In genomic region chr3:179321585-179322322, GRCh38 we compare ENCODE assay signal across 7 cellular contexts. TPM values are rescaled to one million over a fixed set of nuclear protein-coding genes. Genes with fewer than 3 reads are reported as not detected.
DNase-seq lines count a peak whose midpoint lies in the region; ATAC-seq and TF ChIP-seq lines count a peak whose summit lies in the region.

No MANE protein-coding gene starts in this region.

- ATAC-seq in GM21423 (IDR thresholded peaks at IDR 0.05; ENCODE audit: unreplicated experiment): no peak

- peaks cover 46% of the 10 kb centered on the region for H3K79me2 ChIP-seq in DOHH2 (ENCODE audit: control insufficient read depth, low read length)

- intact Hi-C loops in dorsolateral prefrontal cortex (cut with DNase I): loop anchor here (1.0 to 10.0 kb wide), 7 partner anchors 173 to 887 kb away; partner anchors contain the start of genes PIK3CA (in 2 of the 2), ZMAT3 (in 2 of the 2) and ACTL6A (in 1 of the 2)
- intact Hi-C loops in lower leg skin (cut with DNase I; ENCODE audit: low total_unique reads): no loop called here

- TF ChIP-seq POLR2A in lower leg skin (IDR thresholded peaks at IDR 0.05): no peak

- TF ChIP-seq CTCF in DOHH2 (IDR thresholded peaks at IDR 0.05; ENCODE audit: low read depth, low read length, poor library complexity, severe bottlenecking) (peak; percentile 54), dorsolateral prefrontal cortex (IDR thresholded peaks at IDR 0.05 in 54 of 56, conservative IDR thresholded peaks at IDR 0.05 in 2 of 56; ENCODE audit: low read depth in 1 of 56, partially characterized antibody in 56 of 56) (peak; percentile 35 to 75 (median 60)), lower leg skin (IDR thresholded peaks at IDR 0.05) (no peak)

- WGBS in lower leg skin, 2 donors: 26 to 29% methylated on average over 12 of the region's 12 CpGs

- DNase-seq in SHP77 (lab: John Stamatoyannopoulos, UW): peak; percentile 33 to 37
- DNase-seq in dorsolateral prefrontal cortex: peak in 7 of 10 donors; percentile 11 to 74 (median 48)
- DNase-seq in lower leg skin (ENCODE audit: low spot score in 2 of 2): no peak

- H3K4me3 ChIP-seq in DOHH2 (ENCODE audit: low read length) (peak overlapping the region; percentile 85), HUES48 (ENCODE audit: low read depth, low read length) (peak overlapping the region; percentile 98), dorsolateral prefrontal cortex (peak overlapping the region; percentile 63 to 98 (median 89)), muscle layer of duodenum (ENCODE audit: low read depth in 1 of 2, low read length in 2 of 2) (peak overlapping the region; percentile 83 to 90), lower leg skin (ENCODE audit: low read depth, poor library complexity, severe bottlenecking) (no peak overlapping the region)

- peaks cover 4% of the 10 kb centered on the region; the same call in 1 of the 2 replicates for H4K20me1 ChIP-seq in DOHH2 (ENCODE audit: control insufficient read depth, insufficient read depth, low read depth, low read length)

- H3K36me3 ChIP-seq in DOHH2 (ENCODE audit: control insufficient read depth, low read length) (peaks cover 37% of the 10 kb centered on the region), HUES48 (ENCODE audit: control insufficient read depth, insufficient read depth, low read length) (peaks cover 11% of the 10 kb centered on the region), muscle layer of duodenum (ENCODE audit: control insufficient read depth in 1 of 2, insufficient read depth in 2 of 2, low read length in 2 of 2) (peaks cover 0 to 3% of the 10 kb centered on the region in 2 donors)

- H3K4me2 ChIP-seq in DOHH2 (ENCODE audit: low read length): peak overlapping the region; percentile 83

- no peaks in the 10 kb centered on the region for H3K9me2 ChIP-seq in DOHH2 (replicated peaks; ENCODE audit: control insufficient read depth, low read length)

- H3K4me1 ChIP-seq in DOHH2 (ENCODE audit: control insufficient read depth, low read length) (peaks cover 27% of the 10 kb centered on the region), HUES48 (ENCODE audit: control insufficient read depth, insufficient read depth, low read length) (peaks cover 19% of the 10 kb centered on the region), muscle layer of duodenum (ENCODE audit: control insufficient read depth in 1 of 2, insufficient read depth in 2 of 2, low read length in 2 of 2) (peaks cover 0 to 19% of the 10 kb centered on the region in 2 donors)

- no peak overlapping the region for H3K9ac ChIP-seq in HUES48 (ENCODE audit: low read depth, low read length)

- H3K9me3 ChIP-seq in DOHH2 (ENCODE audit: control insufficient read depth, insufficient read depth, low read length) (no peaks in the 10 kb centered on the region), HUES48 (ENCODE audit: control insufficient read depth, insufficient read depth, low read length) (no peaks in the 10 kb centered on the region), muscle layer of duodenum (ENCODE audit: control insufficient read depth in 1 of 2, low read length in 2 of 2) (no peaks in the 10 kb centered on the region)

- no peaks in the 10 kb centered on the region for H3F3A ChIP-seq in DOHH2 (ENCODE audit: control insufficient read depth, insufficient read depth)

- H3K27me3 ChIP-seq in DOHH2 (ENCODE audit: control insufficient read depth, low read length) (no peaks in the 10 kb centered on the region), HUES48 (ENCODE audit: control insufficient read depth, insufficient read depth, low read length) (no peaks in the 10 kb centered on the region), dorsolateral prefrontal cortex (no peaks in the 10 kb centered on the region), muscle layer of duodenum (ENCODE audit: low read depth, low read length) (no peaks in the 10 kb centered on the region)

- H3K27ac ChIP-seq in DOHH2 (ENCODE audit: low read depth, low read length): no peak overlapping the region
- H3K27ac ChIP-seq in HUES48 (ENCODE audit: low read depth, low read length): peak overlapping the region; percentile 86
- H3K27ac ChIP-seq in dorsolateral prefrontal cortex: peak overlapping the region in 54 of 59 donors; percentile 4 to 98 (median 94)
- H3K27ac ChIP-seq in muscle layer of duodenum (ENCODE audit: low read length): peak overlapping the region; percentile 93

RNA-seq across cellular contexts. Expression of gene ZNF639, which starts 1.1 kb away (rescaled TPM):
- 10 to 100 TPM; 23.7 to 44.6 (median 31.9) TPM for total RNA-seq in dorsolateral prefrontal cortex
- total RNA-seq in lower leg skin: 10 to 100 TPM; 19.5 to 36.1 (median 25.1) TPM

RNA-seq across cellular contexts. Expression of gene MFN1, which starts 25.8 kb away (rescaled TPM):
- total RNA-seq in dorsolateral prefrontal cortex (10 to 100 TPM; 33.7 to 79.8 (median 60.2) TPM), lower leg skin (10 to 100 TPM; 38.2 to 98.7 (median 47.3) TPM)

Comparison
In these comparisons a context has a peak if more than half of its experiments do, and no peak if none do; other contexts are left out.
1. CTCF ChIP-seq: peak in DOHH2 (single experiment) and dorsolateral prefrontal cortex (56 of 56); none in lower leg skin (0 of 3).
2. DNase-seq: peak in SHP77 (2 of 2) and dorsolateral prefrontal cortex (7 of 10); none in lower leg skin (0 of 2).